Comparison of ENCODE assay signal across 8 cellular contexts in genomic region chr9:20941177-20941690, GRCh38.
A peak's percentile ranks its signal among the peaks of the same experiment; 100 is the strongest.
DNase-seq lines count a peak whose midpoint lies in the region; ATAC-seq and TF ChIP-seq lines count a peak whose summit lies in the region.

No MANE protein-coding gene starts in this region.

- TF ChIP-seq CTCF in mesothelial cell of epicardium (IDR thresholded peaks at IDR 0.05; ENCODE audit: unreplicated experiment) = peak; percentile 73

- H3K27ac Mint-ChIP-seq in mesothelial cell of epicardium = no peak overlapping the region

- no peaks in the 10 kb centered on the region for H3K36me3 ChIP-seq in effector memory CD4-positive, alpha-beta T cell (ENCODE audit: control insufficient read depth, insufficient read depth, low read length)

- H3K27me3 ChIP-seq in effector memory CD4-positive, alpha-beta T cell (replicated peaks; ENCODE audit: control insufficient read depth, insufficient read depth, low read length, poor library complexity, severe bottlenecking) = no peaks in the 10 kb centered on the region

- peaks cover 7% of the 10 kb centered on the region for H3K36me3 Mint-ChIP-seq in mesothelial cell of epicardium

- no peaks in the 10 kb centered on the region for H3K4me1 ChIP-seq in effector memory CD4-positive, alpha-beta T cell (ENCODE audit: control insufficient read depth, insufficient read depth, low read length, poor library complexity, severe bottlenecking)

- H3K27me3 Mint-ChIP-seq in mesothelial cell of epicardium (ENCODE audit: low read depth) = no peaks in the 10 kb centered on the region

- peaks cover 17% of the 10 kb centered on the region for H3K4me1 Mint-ChIP-seq in mesothelial cell of epicardium

- no peak overlapping the region for H3K4me3 ChIP-seq in effector memory CD4-positive, alpha-beta T cell (ENCODE audit: insufficient read depth, low read depth, low read length, poor library complexity, severe bottlenecking)

- ATAC-seq in GM19452 (IDR thresholded peaks at IDR 0.05; ENCODE audit: unreplicated experiment) (peak; percentile 99), HG03460 (IDR thresholded peaks at IDR 0.05; ENCODE audit: unreplicated experiment) (peak; percentile 93)

- H3K9me3 Mint-ChIP-seq in mesothelial cell of epicardium = no peaks in the 10 kb centered on the region

- H3K27ac ChIP-seq in effector memory CD4-positive, alpha-beta T cell (ENCODE audit: insufficient read depth, low read length, poor library complexity, severe bottlenecking) = no peak overlapping the region

- H3K9me3 ChIP-seq in effector memory CD4-positive, alpha-beta T cell (ENCODE audit: control insufficient read depth, low read length) = no peaks in the 10 kb centered on the region

- DNase-seq in COLO668 (lab: John Stamatoyannopoulos, UW; ENCODE audit: unreplicated experiment) (peak; percentile 74), NCI-H510A (lab: John Stamatoyannopoulos, UW) (peak; percentile 38), mesothelial cell of epicardium (ENCODE audit: low spot score in 2 of 2, unreplicated experiment in 2 of 2) (peak in 1 of 2 experiments; percentile 41)
- DNase-seq in activated CD4-positive, alpha-beta T cell treated with anti-CD3 and anti-CD28 coated beads, Interleukin-2, amount 50 U/mL, for 4 hours = peak; percentile 33 to 34
- peak in 2 of 3 donors; percentile 3 to 27 for DNase-seq in effector memory CD4-positive, alpha-beta T cell
- peak; percentile 5 to 9 for DNase-seq in stimulated activated CD8-positive, alpha-beta memory T cell treated with anti-CD3 and anti-CD28 coated beads, Interleukin-7, amount 100 ng/mL, for 48 hours (ENCODE audit: extremely low read depth in 1 of 2, low read depth in 1 of 2)

- no peak overlapping the region for H3K4me3 Mint-ChIP-seq in mesothelial cell of epicardium
